ENCODE assay signal across 8 cellular contexts in genomic region chr17:39668141-39668924, GRCh38. TPM values are rescaled to one million over a fixed set of nuclear protein-coding genes. Genes with fewer than 3 reads are reported as not detected.
DNase-seq lines count a peak whose midpoint lies in the region; ATAC-seq and TF ChIP-seq lines count a peak whose summit lies in the region.

A gene with protein sequence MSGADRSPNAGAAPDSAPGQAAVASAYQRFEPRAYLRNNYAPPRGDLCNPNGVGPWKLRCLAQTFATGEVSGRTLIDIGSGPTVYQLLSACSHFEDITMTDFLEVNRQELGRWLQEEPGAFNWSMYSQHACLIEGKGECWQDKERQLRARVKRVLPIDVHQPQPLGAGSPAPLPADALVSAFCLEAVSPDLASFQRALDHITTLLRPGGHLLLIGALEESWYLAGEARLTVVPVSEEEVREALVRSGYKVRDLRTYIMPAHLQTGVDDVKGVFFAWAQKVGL (plus strand): TSS chr17:39668453. CDS start chr17:39668476, 23 bp downstream.

- no peaks in the 10 kb centered on the region for H3K36me3 Mint-ChIP-seq in nephron progenitor cell (ENCODE audit: low read depth)

- peaks cover 49% of the 10 kb centered on the region for H3K27me3 Mint-ChIP-seq in nephron progenitor cell (ENCODE audit: low read depth, poor library complexity)

- H3K36me3 ChIP-seq in fibroblast of lung (ENCODE audit: control insufficient read depth, insufficient read depth, low read length): no peaks in the 10 kb centered on the region

- no peak within 1 kb of the TSS for H2AFZ ChIP-seq in fibroblast of lung (ENCODE audit: low read length)

- no peak within 1 kb of the TSS for H3K27ac Mint-ChIP-seq in nephron progenitor cell

- no peak within 1 kb of the TSS for H3K9ac ChIP-seq in fibroblast of lung (ENCODE audit: insufficient read depth, low read length)

- H3K27ac ChIP-seq in fibroblast of lung (ENCODE audit: insufficient read depth, low read length): no peak within 1 kb of the TSS
- no peak within 1 kb of the TSS for H3K27ac ChIP-seq in substantia nigra (ENCODE audit: low read depth, low read length, poor library complexity, severe bottlenecking)

- peaks cover 38% of the 10 kb centered on the region for H3K27me3 ChIP-seq in fibroblast of lung (ENCODE audit: control insufficient read depth, insufficient read depth, low read length)

- H3K9me3 ChIP-seq in fibroblast of lung (ENCODE audit: control insufficient read depth, insufficient read depth, low read depth, low read length): no peaks in the 10 kb centered on the region

- H3K4me1 ChIP-seq in fibroblast of lung (ENCODE audit: control insufficient read depth, extremely low read depth, insufficient read depth, low read length): peaks cover 2% of the 10 kb centered on the region

- H3K79me2 ChIP-seq in fibroblast of lung (ENCODE audit: control insufficient read depth, insufficient read depth, low read length): no peaks in the 10 kb centered on the region

- TF ChIP-seq CTCF in fibroblast of lung (conservative IDR thresholded peaks at IDR 0.05 in 1 of 2, IDR thresholded peaks at IDR 0.05 in 1 of 2; ENCODE audit: low read depth in 1 of 2, low read length in 2 of 2) (peak; percentile 47 to 53), nephron progenitor cell (IDR thresholded peaks at IDR 0.05) (peak; percentile 56)

- peak within 1 kb of the TSS; percentile 64 for H3K4me2 ChIP-seq in fibroblast of lung (ENCODE audit: extremely low read depth, insufficient read depth, low read length)

- peak within 1 kb of the TSS; percentile 59 for H3K4me3 Mint-ChIP-seq in nephron progenitor cell

- H3K4me1 Mint-ChIP-seq in nephron progenitor cell: peaks cover 21% of the 10 kb centered on the region

- no peaks in the 10 kb centered on the region for H3K9me3 Mint-ChIP-seq in nephron progenitor cell

- no peak for ATAC-seq in HG03280 (IDR thresholded peaks at IDR 0.05; ENCODE audit: unreplicated experiment)

- H3K4me3 ChIP-seq in fibroblast of lung (replicated peaks in 1 of 4; ENCODE audit: control extremely low read depth in 1 of 4, insufficient read depth in 1 of 4, low read depth in 3 of 4, low read length in 4 of 4): peak within 1 kb of the TSS in 1 of 4 experiments; percentile 27

- no peaks in the 10 kb centered on the region for H4K20me1 ChIP-seq in fibroblast of lung (ENCODE audit: control insufficient read depth, extremely low read depth, insufficient read depth, low read length)

- DNase-seq in NOMO-1 (lab: John Stamatoyannopoulos, UW; ENCODE audit: unreplicated experiment in 2 of 2): peak; percentile 40 to 52
- DNase-seq in NOMO-1 treated with dmso at 0.1 percent for 144 hours (lab: John Stamatoyannopoulos, UW; ENCODE audit: unreplicated experiment): no peak
- DNase-seq in NOMO-1 treated with DMSO at 0.1 percent for 48 hours (lab: John Stamatoyannopoulos, UW; ENCODE audit: unreplicated experiment): peak; percentile 32
- peak; percentile 32 to 53 for DNase-seq in activated T-helper 1 cell treated with anti-CD3 and anti-CD28 coated beads, Interleukin-2, amount 50 U/mL, for 16 hours (ENCODE audit: low read depth in 1 of 2, low spot score in 1 of 2)
- peak; percentile 52 to 53 for DNase-seq in fibroblast of lung (ENCODE audit: low read depth in 2 of 2)
- peak; percentile 84 for DNase-seq in nephron progenitor cell
- DNase-seq in substantia nigra (lab: John Stamatoyannopoulos, UW): peak in 29 of 49 donors; percentile 9 to 68 (median 41)

RNA-seq across cellular contexts. Expression of the gene that starts here (rescaled TPM):
- total RNA-seq in fibroblast of lung: not detected in 2 replicates
- polyA plus RNA-seq in fibroblast of lung: not detected in 2 replicates
- polyA plus RNA-seq in fibroblast of lung (2012): not detected in 2 replicates
- not detected in 2 replicates for polyA minus RNA-seq in fibroblast of lung (ENCODE audit: low replicate concordance)

Comparison
In these comparisons a context has a peak if more than half of its experiments do, and no peak if none do; other contexts are left out.
1. Peak in DNase-seq and H3K4me2 ChIP-seq in fibroblast of lung; RNA of the gene not detected or under 1 TPM.